In the genomic region with DNA sequence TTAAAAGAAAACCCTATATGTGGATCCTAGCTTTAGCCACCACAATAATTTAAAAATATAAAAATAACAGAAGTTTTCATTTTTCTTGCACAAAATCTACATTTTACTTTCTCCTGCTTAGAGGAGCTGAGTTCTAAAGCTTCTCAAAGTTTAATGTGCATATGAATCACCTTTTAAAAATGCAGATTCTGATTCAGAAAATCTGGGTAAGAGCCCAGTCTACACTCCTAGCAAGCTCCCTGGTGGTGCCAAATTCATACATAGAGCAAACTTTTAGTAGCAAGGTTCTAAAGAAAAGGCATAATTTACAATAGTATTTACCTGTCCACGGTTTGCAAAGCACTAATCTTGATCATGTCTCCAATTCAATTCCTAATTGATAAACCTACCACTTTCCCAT, we compare ENCODE assay signal across 14 cellular contexts. TPM values are rescaled to one million over a fixed set of nuclear protein-coding genes. Genes with fewer than 3 reads are reported as not detected.
DNase-seq lines count a peak whose midpoint lies in the region; ATAC-seq and TF ChIP-seq lines count a peak whose summit lies in the region.
"Had no signal": no experiment of that assay in that cellular context is flagged by ENCODE, and none has a peak within 500 bp of the region (broad histone marks: within the 10 kb centered on the region; RNA-seq: fewer than 3 reads in every experiment).

No MANE protein-coding gene starts in this region.

- H3K9me3 ChIP-seq in fibroblast of lung (ENCODE audit: control insufficient read depth, insufficient read depth, low read depth, low read length): no peaks in the 10 kb centered on the region
- H3K9me3 ChIP-seq: BE2C, left ventricle myocardium inferior had no signal

- no peak for TF ChIP-seq CTCF in fibroblast of lung (conservative IDR thresholded peaks at IDR 0.05 in 1 of 2, IDR thresholded peaks at IDR 0.05 in 1 of 2; ENCODE audit: low read depth in 1 of 2, low read length in 2 of 2)
- no peak for TF ChIP-seq CTCF in GM13976 (IDR thresholded peaks at IDR 0.05; ENCODE audit: borderline replicate concordance, control extremely low read depth, extremely low read depth, insufficient read depth, missing control alignments)

- H3K4me1 ChIP-seq in fibroblast of lung (ENCODE audit: control insufficient read depth, extremely low read depth, insufficient read depth, low read length): no peaks in the 10 kb centered on the region
- H3K4me1 ChIP-seq: BE2C had no signal

- H3K27me3 ChIP-seq in fibroblast of lung (ENCODE audit: control insufficient read depth, insufficient read depth, low read length): no peaks in the 10 kb centered on the region
- H3K27me3 ChIP-seq: BE2C had no signal

- ATAC-seq in SK-N-SH treated with all-trans-retinoic acid at 6 μM for 48 hours (peak; percentile 61; the same call in 2 of the 3 replicates), GM18519 (IDR thresholded peaks at IDR 0.05; ENCODE audit: low FRiP score, unreplicated experiment) (no peak)

- no peaks in the 10 kb centered on the region for H4K20me1 ChIP-seq in fibroblast of lung (ENCODE audit: control insufficient read depth, extremely low read depth, insufficient read depth, low read length)

- H3K79me2 ChIP-seq in fibroblast of lung (ENCODE audit: control insufficient read depth, insufficient read depth, low read length): peaks cover 1% of the 10 kb centered on the region

- H3K27ac ChIP-seq in fibroblast of lung (ENCODE audit: insufficient read depth, low read length) (no peak overlapping the region), caudate nucleus (ENCODE audit: low read depth, low read length) (no peak overlapping the region)

- no peak overlapping the region for H3K4me3 ChIP-seq in fibroblast of lung (replicated peaks in 1 of 4; ENCODE audit: control extremely low read depth in 1 of 4, insufficient read depth in 1 of 4, low read depth in 3 of 4, low read length in 4 of 4)
- H3K4me3 ChIP-seq: left ventricle myocardium inferior had no signal

- H3K9ac ChIP-seq in fibroblast of lung (ENCODE audit: insufficient read depth, low read length): no peak overlapping the region

- no peaks in the 10 kb centered on the region for H3K36me3 ChIP-seq in fibroblast of lung (ENCODE audit: control insufficient read depth, insufficient read depth, low read length)

- DNase-seq in AG08395 (ENCODE audit: low spot score) (peak; percentile 63), GM04504 (ENCODE audit: low read depth) (peak; percentile 41), fibroblast of lung (ENCODE audit: low read depth in 2 of 2) (peak; percentile 46 to 67), GM13976 (ENCODE audit: low spot score) (no peak), caudate nucleus (lab: John Stamatoyannopoulos, UW) (no peak)
- no peak for DNase-seq in activated CD8-positive, alpha-beta memory T cell treated with anti-CD3 and anti-CD28 coated beads, Interleukin-2, amount 50 U/mL, for 48 hours
- DNase-seq: BE2C, cerebellar nuclear complex, left ventricle myocardium inferior, NCI-H2081 treated with DMSO at 0.1 percent for 48 hours, Right ventricle myocardium superior, substantia nigra had no signal

- H3K4me2 ChIP-seq in fibroblast of lung (ENCODE audit: extremely low read depth, insufficient read depth, low read length): peak overlapping the region; percentile 49

- in situ Hi-C loops in GM13976 (cut with MboI; ENCODE audit: low sequenced_read_pairs, unreplicated experiment): no loop called here

- no peak overlapping the region for H2AFZ ChIP-seq in fibroblast of lung (ENCODE audit: low read length)

TF ChIP-seq in SK-N-SH treated with all-trans-retinoic acid at 6 μM for 48 hours, 23 proteins besides CTCF, POLR2A, EP300 and RAD21:
- no peak for TF ChIP-seq SNAI2 (CRISPR knock-in tag; IDR thresholded peaks at IDR 0.05)
- TF ChIP-seq TOX (CRISPR knock-in tag; IDR thresholded peaks at IDR 0.05; ENCODE audit: borderline replicate concordance): no peak
- TF ChIP-seq ISL1 (CRISPR knock-in tag; IDR thresholded peaks at IDR 0.05): no peak
- no peak for TF ChIP-seq RARB (CRISPR knock-in tag; IDR thresholded peaks at IDR 0.05)
- TF ChIP-seq BACH2 (CRISPR knock-in tag; IDR thresholded peaks at IDR 0.05; ENCODE audit: borderline replicate concordance): no peak
- TF ChIP-seq PPARA (CRISPR knock-in tag; IDR thresholded peaks at IDR 0.05; ENCODE audit: borderline replicate concordance): no peak

RNA-seq across cellular contexts. Expression of a gene that starts 19.3 kb away (rescaled TPM):
- total RNA-seq in fibroblast of lung: 8.7 and 9.4 TPM in 2 replicates
- 6.4 and 10.2 TPM in 2 replicates for polyA plus RNA-seq in fibroblast of lung
- 4.2 and 4.8 TPM in 2 replicates for polyA plus RNA-seq in fibroblast of lung (2012)
- 1.4 and 4.0 TPM in 2 replicates for polyA minus RNA-seq in fibroblast of lung (ENCODE audit: low replicate concordance)

RNA-seq across cellular contexts. Expression of a gene that starts 33.7 kb away (rescaled TPM):
- 33.4 and 36.3 TPM in 2 replicates for total RNA-seq in fibroblast of lung
- 15.4 and 16.9 TPM in 2 replicates for polyA plus RNA-seq in fibroblast of lung
- 18.1 and 20.1 TPM in 2 replicates for polyA plus RNA-seq in fibroblast of lung (2012)
- polyA minus RNA-seq in fibroblast of lung (ENCODE audit: low replicate concordance): 4.7 and 7.0 TPM in 2 replicates

Comparison
In these comparisons a context has a peak if more than half of its experiments do, and no peak if none do; other contexts are left out.
1. DNase-seq: peak in AG08395 (single experiment), GM04504 (single experiment) and fibroblast of lung (2 of 2); none in GM13976 (single experiment), caudate nucleus (0 of 61) and activated CD8-positive, alpha-beta memory T cell treated with anti-CD3 and anti-CD28 coated beads, Interleukin-2, amount 50 U/mL, for 48 hours (single experiment).